ENCODE assay signal across 1 cellular context in the genomic region with DNA sequence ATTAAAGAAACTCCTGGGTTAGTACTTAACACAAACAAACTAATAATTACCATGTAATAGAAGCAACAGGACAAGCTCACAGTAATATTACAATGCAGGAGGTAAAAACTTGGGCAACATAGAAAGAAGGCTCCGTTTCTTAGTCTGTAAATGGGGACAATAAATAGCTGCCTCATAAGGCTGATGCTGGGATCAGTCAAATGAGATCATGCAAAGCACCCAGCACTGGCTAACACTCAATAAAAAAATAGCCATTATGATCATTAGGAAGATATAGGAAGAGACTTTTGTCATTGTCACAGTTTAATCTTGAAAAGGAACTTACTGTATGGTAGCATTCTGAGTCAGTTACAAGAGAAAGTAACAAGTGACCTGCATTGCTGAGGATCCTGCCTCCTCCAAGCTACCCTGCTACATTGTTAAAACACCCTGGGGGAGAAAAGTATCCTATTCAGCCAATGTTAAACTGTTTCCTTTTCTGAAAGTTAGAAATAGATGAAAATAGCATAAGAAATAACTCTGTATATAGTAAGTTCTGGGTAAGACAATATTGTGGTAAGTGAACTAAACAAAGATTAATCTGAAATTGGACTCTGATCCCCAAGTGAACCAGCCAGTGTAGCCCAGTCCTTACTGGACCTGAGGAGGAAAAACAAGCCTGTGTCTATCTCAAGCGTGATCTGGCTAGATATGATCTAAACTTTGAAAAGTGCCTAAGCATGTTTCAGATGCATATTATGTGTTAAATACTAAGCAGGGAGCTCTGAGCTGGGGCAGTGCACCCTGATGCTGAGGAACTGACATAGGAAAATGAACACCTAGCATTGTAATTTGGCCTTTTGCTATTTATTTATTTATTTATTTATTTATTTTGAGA.
A peak's percentile ranks its signal among the peaks of the same experiment; 100 is the strongest.
TF ChIP-seq lines count a peak whose summit lies in the region.

No MANE protein-coding gene starts in this region.

TF ChIP-seq in HepG2, 621 proteins besides CTCF, POLR2A, EP300 and RAD21:
- TF ChIP-seq NAIF1 (CRISPR knock-in tag; IDR thresholded peaks at IDR 0.05; ENCODE audit: borderline replicate concordance): peak; percentile 42; the same call in 1 of the 2 replicates
- no peak for TF ChIP-seq ZNF160 (CRISPR knock-in tag; IDR thresholded peaks at IDR 0.05)
- TF ChIP-seq ONECUT2 (CRISPR knock-in tag; IDR thresholded peaks at IDR 0.05): no peak
- no peak for TF ChIP-seq ZKSCAN8 (CRISPR knock-in tag; IDR thresholded peaks at IDR 0.05; ENCODE audit: borderline replicate concordance)
- no peak for TF ChIP-seq TARDBP (CRISPR knock-in tag; IDR thresholded peaks at IDR 0.05)
- TF ChIP-seq ZKSCAN1 (IDR thresholded peaks at IDR 0.05; ENCODE audit: low read length): no peak
- TF ChIP-seq IKZF4 (CRISPR knock-in tag; IDR thresholded peaks at IDR 0.05; ENCODE audit: borderline replicate concordance, low read depth, not compliant biosample characterization): no peak
- no peak for TF ChIP-seq MXD4 (CRISPR knock-in tag; IDR thresholded peaks at IDR 0.05)
- TF ChIP-seq ZNF331 (CRISPR knock-in tag; IDR thresholded peaks at IDR 0.05): peak; percentile 97
- no peak for TF ChIP-seq TBP (CRISPR knock-in tag; IDR thresholded peaks at IDR 0.05)
- TF ChIP-seq ISX (CRISPR knock-in tag; conservative IDR thresholded peaks at IDR 0.05): no peak
- TF ChIP-seq ZNF83 (CRISPR knock-in tag; IDR thresholded peaks at IDR 0.05; ENCODE audit: borderline replicate concordance): no peak
- TF ChIP-seq ZNF367 (CRISPR knock-in tag; IDR thresholded peaks at IDR 0.05; ENCODE audit: borderline replicate concordance): no peak
- TF ChIP-seq KDM2A (CRISPR knock-in tag; IDR thresholded peaks at IDR 0.05; ENCODE audit: borderline replicate concordance, low read depth): no peak
- no peak for TF ChIP-seq ZBTB1 (CRISPR knock-in tag; IDR thresholded peaks at IDR 0.05; ENCODE audit: borderline replicate concordance)
- TF ChIP-seq CHD4 (IDR thresholded peaks at IDR 0.05; ENCODE audit: borderline replicate concordance, low read length): no peak
- TF ChIP-seq MAF1 (CRISPR knock-in tag; IDR thresholded peaks at IDR 0.05; ENCODE audit: borderline replicate concordance): no peak
- TF ChIP-seq, protein P1, sequence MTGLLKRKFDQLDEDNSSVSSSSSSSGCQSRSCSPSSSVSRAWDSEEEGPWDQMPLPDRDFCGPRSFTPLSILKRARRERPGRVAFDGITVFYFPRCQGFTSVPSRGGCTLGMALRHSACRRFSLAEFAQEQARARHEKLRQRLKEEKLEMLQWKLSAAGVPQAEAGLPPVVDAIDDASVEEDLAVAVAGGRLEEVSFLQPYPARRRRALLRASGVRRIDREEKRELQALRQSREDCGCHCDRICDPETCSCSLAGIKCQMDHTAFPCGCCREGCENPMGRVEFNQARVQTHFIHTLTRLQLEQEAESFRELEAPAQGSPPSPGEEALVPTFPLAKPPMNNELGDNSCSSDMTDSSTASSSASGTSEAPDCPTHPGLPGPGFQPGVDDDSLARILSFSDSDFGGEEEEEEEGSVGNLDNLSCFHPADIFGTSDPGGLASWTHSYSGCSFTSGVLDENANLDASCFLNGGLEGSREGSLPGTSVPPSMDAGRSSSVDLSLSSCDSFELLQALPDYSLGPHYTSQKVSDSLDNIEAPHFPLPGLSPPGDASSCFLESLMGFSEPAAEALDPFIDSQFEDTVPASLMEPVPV (CRISPR knock-in tag; IDR thresholded peaks at IDR 0.05): no peak
- TF ChIP-seq HNF4A (CRISPR knock-in tag; IDR thresholded peaks at IDR 0.05): 0 out of 2 replicates have a peak, but pooled peaks have one; percentile 9
